Comparison of ENCODE assay signal across 32 cellular contexts in the genomic region with DNA sequence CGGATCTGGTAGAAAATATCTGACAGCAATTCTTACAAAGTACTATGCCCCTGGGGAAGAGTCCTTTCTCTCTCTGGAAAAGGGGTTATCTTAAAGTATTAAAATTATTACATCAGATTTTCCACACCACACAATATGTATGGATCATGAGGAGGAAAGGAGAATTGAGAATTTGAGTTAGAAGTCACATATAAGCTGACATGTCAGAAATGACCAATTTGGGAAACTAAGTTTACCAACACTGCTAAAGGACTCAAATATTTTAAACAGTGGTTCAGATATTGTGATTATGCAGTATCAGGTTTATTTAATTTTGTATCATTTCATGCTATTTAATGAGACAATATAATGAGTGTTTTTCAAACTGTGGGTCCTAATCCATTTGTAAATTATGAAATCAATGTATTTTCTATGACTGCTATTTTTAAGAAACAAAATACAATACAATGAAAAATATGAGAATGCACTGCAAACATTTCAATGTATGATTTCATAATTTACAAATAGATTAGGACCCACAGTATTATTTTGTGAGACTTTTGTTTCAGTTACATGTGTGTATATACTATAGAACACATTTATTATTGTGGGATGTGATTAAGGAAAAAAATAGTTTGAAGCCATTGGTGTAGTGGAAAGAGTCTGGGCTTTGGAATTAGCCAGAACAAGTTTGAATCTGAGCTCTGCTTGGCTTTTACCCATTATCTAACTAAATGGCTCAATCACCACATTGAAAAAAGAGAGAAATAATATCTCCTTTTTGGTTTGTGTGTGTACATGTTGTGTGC. TPM values are rescaled to one million over a fixed set of nuclear protein-coding genes. Genes with fewer than 3 reads are reported as not detected.
"Had no signal": no experiment of that assay in that cellular context is flagged by ENCODE, and none has a peak within 500 bp of the region (broad histone marks: within the 10 kb centered on the region; RNA-seq: fewer than 3 reads in every experiment).

No MANE protein-coding gene starts in this region.

- H3K9ac ChIP-seq: neural progenitor cell, parathyroid adenoma had no signal

- H3K9me3 Mint-ChIP-seq: immature natural killer cell; nephron; neural progenitor cell; stimulated activated effector memory CD8-positive, alpha-beta T cell treated with anti-CD3 and anti-CD28 coated beads, Interleukin-12 subunit alpha, Interleukin-12 subunit beta, amount 100 ng/mL, for 72 hours had no signal

- H3K36me3 Mint-ChIP-seq: neural progenitor cell; stimulated activated effector memory CD8-positive, alpha-beta T cell treated with anti-CD3 and anti-CD28 coated beads, Interleukin-12 subunit alpha, Interleukin-12 subunit beta, amount 100 ng/mL, for 72 hours had no signal

- H3K4me1 ChIP-seq: parathyroid adenoma had no signal

- H3K36me3 ChIP-seq: gastroesophageal sphincter, lower lobe of right lung, neural progenitor cell, sigmoid colon, stomach, thyroid gland, vagina had no signal

- H3K27me3 ChIP-seq: vagina had no signal

- H3K27ac Mint-ChIP-seq: immature natural killer cell; nephron; neural progenitor cell; progenitor cell of endocrine pancreas; stimulated activated effector memory CD8-positive, alpha-beta T cell treated with anti-CD3 and anti-CD28 coated beads, Interleukin-12 subunit alpha, Interleukin-12 subunit beta, amount 100 ng/mL, for 72 hours had no signal

- H3K27ac ChIP-seq: epithelial cell of prostate, gastroesophageal sphincter, heart right ventricle, lower lobe of right lung, neural progenitor cell, sigmoid colon, stomach, thyroid gland, vagina had no signal

- ATAC-seq: gastroesophageal sphincter, heart right ventricle, left ventricle myocardium superior had no signal

- DNase-seq: cortex of kidney; foreskin fibroblast; heart right ventricle; hypothalamus; immature natural killer cell; islet precursor cell; kidney glomerular epithelial cell; left ventricle myocardium superior; lower lobe of right lung; sigmoid colon; stimulated activated CD4-positive, alpha-beta T cell treated with anti-CD3 and anti-CD28 coated beads, Interleukin-2, amount 100 ng/mL, for 24 hours; stimulated activated CD4-positive, alpha-beta T cell treated with anti-CD3 and anti-CD28 coated beads, Interleukin-4, amount 100 ng/mL, for 24 hours; stimulated activated naive CD4-positive, alpha-beta T cell treated with Interleukin-2 at 50 U/mL for 16 hours; stomach; thyroid gland; trophoblast cell had no signal

- H3K9me3 ChIP-seq: gastroesophageal sphincter, heart right ventricle, lower lobe of right lung, sigmoid colon, stomach, thyroid gland, vagina had no signal

- H3K79me2 ChIP-seq: parathyroid adenoma had no signal

RNA-seq across cellular contexts. Expression of a gene that starts 1.8 kb away (rescaled TPM):
- total RNA-seq: dermis microvascular lymphatic vessel endothelial cell, esophagus mucosa, heart right ventricle, left ventricle myocardium superior, lower lobe of right lung, mesenteric fat pad, mononuclear cell, osteoblast, sigmoid colon, skeletal muscle tissue, stomach, subcutaneous adipose tissue, thyroid gland, ureter had no signal
- polyA plus RNA-seq: heart right ventricle, immature natural killer cell, stomach had no signal
